10 cellular contexts compared by ENCODE assay signal in the genomic region with DNA sequence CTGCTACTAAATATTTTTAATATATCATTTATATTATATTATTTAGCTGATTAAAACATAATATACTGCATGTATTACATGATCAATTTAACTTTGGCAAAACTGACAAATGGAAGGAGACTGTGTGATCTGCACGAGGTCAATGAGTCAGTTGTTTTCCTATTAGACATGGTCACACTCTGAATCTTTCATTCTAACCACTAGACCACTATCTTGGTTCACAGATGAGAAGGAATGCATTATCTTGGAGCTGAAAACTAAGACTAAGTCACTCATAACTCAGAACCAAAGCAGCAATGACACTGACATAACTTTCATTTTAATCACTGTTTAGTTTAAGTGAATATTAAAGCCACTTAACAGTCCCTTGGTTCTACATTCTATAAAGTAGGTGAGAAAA. TPM values are rescaled to one million over a fixed set of nuclear protein-coding genes. Genes with fewer than 3 reads are reported as not detected.
A peak's percentile ranks its signal among the peaks of the same experiment; 100 is the strongest.
DNase-seq lines count a peak whose midpoint lies in the region; ATAC-seq lines count a peak whose summit lies in the region.
"Had no signal": no experiment of that assay in that cellular context is flagged by ENCODE, and none has a peak within 500 bp of the region (broad histone marks: within the 10 kb centered on the region; RNA-seq: fewer than 3 reads in every experiment).

No MANE protein-coding gene starts in this region.

- peaks cover 12% of the 10 kb centered on the region for H3K4me1 Mint-ChIP-seq in activated T-helper 17 cell treated with anti-CD3 and anti-CD28 coated beads, Interleukin-2, amount 50 U/mL, for 72 hours

- H3K27ac Mint-ChIP-seq in activated T-helper 17 cell treated with anti-CD3 and anti-CD28 coated beads, Interleukin-2, amount 50 U/mL, for 72 hours, result peak overlapping the region; percentile 59

- ATAC-seq in GM18511 (IDR thresholded peaks at IDR 0.05; ENCODE audit: unreplicated experiment) (peak; percentile 81), HG02678 (IDR thresholded peaks at IDR 0.05; ENCODE audit: unreplicated experiment) (peak; percentile 67), GM19328 (IDR thresholded peaks at IDR 0.05; ENCODE audit: unreplicated experiment) (no peak)
- ATAC-seq in activated T-helper 17 cell treated with anti-CD3 and anti-CD28 coated beads, Interleukin-2, amount 50 U/mL, for 72 hours (replicated peaks), result peak; percentile 96
- ATAC-seq: Right ventricle myocardium inferior had no signal

- H3K27ac ChIP-seq in effector memory CD4-positive, alpha-beta T cell (ENCODE audit: insufficient read depth, low read length, poor library complexity, severe bottlenecking), result no peak overlapping the region

- no peaks in the 10 kb centered on the region for H3K36me3 ChIP-seq in effector memory CD4-positive, alpha-beta T cell (ENCODE audit: control insufficient read depth, insufficient read depth, low read length)

- H3K9me3 ChIP-seq in effector memory CD4-positive, alpha-beta T cell (ENCODE audit: control insufficient read depth, low read length), result no peaks in the 10 kb centered on the region

- H3K27me3 Mint-ChIP-seq in activated T-helper 17 cell treated with anti-CD3 and anti-CD28 coated beads, Interleukin-2, amount 50 U/mL, for 72 hours, result no peaks in the 10 kb centered on the region

- no peaks in the 10 kb centered on the region for H3K9me3 Mint-ChIP-seq in activated T-helper 17 cell treated with anti-CD3 and anti-CD28 coated beads, Interleukin-2, amount 50 U/mL, for 72 hours

- no peaks in the 10 kb centered on the region for H3K27me3 ChIP-seq in effector memory CD4-positive, alpha-beta T cell (replicated peaks; ENCODE audit: control insufficient read depth, insufficient read depth, low read length, poor library complexity, severe bottlenecking)

- no peaks in the 10 kb centered on the region for H3K4me1 ChIP-seq in effector memory CD4-positive, alpha-beta T cell (ENCODE audit: control insufficient read depth, insufficient read depth, low read length, poor library complexity, severe bottlenecking)

- DNase-seq in non-pigmented ciliary epithelial cell (ENCODE audit: low read depth) (peak; percentile 80), NCI-H187 treated with DMSO at 0.1 percent for 48 hours (lab: John Stamatoyannopoulos, UW) (no peak)
- no peak for DNase-seq in activated effector memory CD4-positive, alpha-beta T cell treated with Interleukin-2 at 50 U/mL for 16 hours
- DNase-seq in effector memory CD4-positive, alpha-beta T cell, result no peak
- DNase-seq: cortex of kidney had no signal

- H3K36me3 Mint-ChIP-seq in activated T-helper 17 cell treated with anti-CD3 and anti-CD28 coated beads, Interleukin-2, amount 50 U/mL, for 72 hours (ENCODE audit: low read depth), result peaks cover 36% of the 10 kb centered on the region

- no peak overlapping the region for H3K4me3 ChIP-seq in effector memory CD4-positive, alpha-beta T cell (ENCODE audit: insufficient read depth, low read depth, low read length, poor library complexity, severe bottlenecking)

- no peak overlapping the region for H3K4me3 Mint-ChIP-seq in activated T-helper 17 cell treated with anti-CD3 and anti-CD28 coated beads, Interleukin-2, amount 50 U/mL, for 72 hours

RNA-seq across cellular contexts. Expression of gene GNPTAB, which starts 37.4 kb away (rescaled TPM):
- total RNA-seq in activated T-helper 17 cell treated with anti-CD3 and anti-CD28 coated beads, Interleukin-2, amount 50 U/mL, for 72 hours, result 10 to 100 TPM; 29.8 to 41.1 TPM

RNA-seq across cellular contexts. Expression of gene SYCP3, which starts 54.1 kb away (rescaled TPM):
- under 1 TPM; 0.30 to 0.42 TPM for total RNA-seq in activated T-helper 17 cell treated with anti-CD3 and anti-CD28 coated beads, Interleukin-2, amount 50 U/mL, for 72 hours
- total RNA-seq: Right ventricle myocardium inferior had no signal
